In genomic region chr20:31547017-31547675, GRCh38 we compare ENCODE assay signal across 7 cellular contexts.
A peak's percentile ranks its signal among the peaks of the same experiment; 100 is the strongest.
DNase-seq lines count a peak whose midpoint lies in the region; ATAC-seq lines count a peak whose summit lies in the region.

No MANE protein-coding gene starts in this region.

- peak; percentile 71 for DNase-seq in NCI-H226
- peak; percentile 67 to 74 for DNase-seq in activated CD4-positive, alpha-beta T cell treated with anti-CD3 and anti-CD28 coated beads for 24 hours (ENCODE audit: low read depth in 2 of 2)
- peak; percentile 57 to 67 (median 62) for DNase-seq in stimulated activated CD4-positive, alpha-beta T cell treated with anti-CD3 and anti-CD28 coated beads, Interleukin-1b, Interleukin-23, amount 100 ng/mL, for 24 hours (ENCODE audit: low read depth in 4 of 4, low spot score in 1 of 4)

- H3K27ac ChIP-seq in cingulate gyrus (ENCODE audit: low read depth, low read length) (peak overlapping the region; percentile 50), layer of hippocampus (ENCODE audit: low read depth, low read length) (peak overlapping the region; percentile 73)

- ATAC-seq in GM18511 (IDR thresholded peaks at IDR 0.05; ENCODE audit: unreplicated experiment) (peak; percentile 83), HG02973 (IDR thresholded peaks at IDR 0.05; ENCODE audit: unreplicated experiment) (peak; percentile 71)

- no peaks in the 10 kb centered on the region for H3K27me3 ChIP-seq in layer of hippocampus (ENCODE audit: control insufficient read depth, insufficient read depth, low read length)

Comparison
In these comparisons a context has a peak if more than half of its experiments do, and no peak if none do; other contexts are left out.
1. Peak in every context shown above with its lines: DNase-seq, ATAC-seq and H3K27ac ChIP-seq.